Comparison of ENCODE assay signal across 34 cellular contexts in genomic region chr1:2402420-2402819, GRCh38. TPM values are rescaled to one million over a fixed set of nuclear protein-coding genes. Genes with fewer than 3 reads are reported as not detected.
DNase-seq lines count a peak whose midpoint lies in the region; ATAC-seq, FAIRE-seq and TF ChIP-seq lines count a peak whose summit lies in the region.
"Had no signal": no experiment of that assay in that cellular context is flagged by ENCODE, and none has a peak within 500 bp of the region (broad histone marks: within the 10 kb centered on the region; RNA-seq: fewer than 3 reads in every experiment).

No MANE protein-coding gene starts in this region.

- H2AFZ ChIP-seq in IMR-90 (replicated peaks; ENCODE audit: low read length, poor library complexity) (no peak overlapping the region), mesenchymal stem cell (ENCODE audit: low read depth, low read length) (no peak overlapping the region)

- H3K9me3 Mint-ChIP-seq in activated T-helper 1 cell treated with anti-CD3 and anti-CD28 coated beads, Interleukin-12 subunit alpha, Interleukin-12 subunit beta, Interleukin-2, Interleukin-4 antibody, amounts not matched to agents 30 ng/mL and 10 ng/mL and 1 ng/mL, durations not matched to agents 14 hours and 24 hours and 36 hours: no peaks in the 10 kb centered on the region
- H3K9me3 Mint-ChIP-seq: CD4-positive, alpha-beta T cell; dendritic cell treated with granulocyte-macrophage colony-stimulating factor and Interleukin-4, amounts not matched to agents 40 ng/mL and 50 ng/mL, for 4 days had no signal

- H3K27ac ChIP-seq in IMR-90 (ENCODE audit: insufficient read depth, low read length) (no peak overlapping the region), mesenchymal stem cell (ENCODE audit: low read length, poor library complexity, severe bottlenecking) (no peak overlapping the region)
- H3K27ac ChIP-seq: esophagus squamous epithelium, foreskin keratinocyte, heart right ventricle, tibial artery had no signal

- H2BK5ac ChIP-seq in IMR-90 (ENCODE audit: low read depth, low read length, poor library complexity, severe bottlenecking) (no peak overlapping the region), mesenchymal stem cell (ENCODE audit: low read depth, low read length, poor library complexity, severe bottlenecking) (no peak overlapping the region)

- peaks cover 44% of the 10 kb centered on the region for H3K36me3 Mint-ChIP-seq in activated T-helper 1 cell treated with anti-CD3 and anti-CD28 coated beads, Interleukin-12 subunit alpha, Interleukin-12 subunit beta, Interleukin-2, Interleukin-4 antibody, amounts not matched to agents 30 ng/mL and 10 ng/mL and 1 ng/mL, durations not matched to agents 14 hours and 24 hours and 36 hours (ENCODE audit: low read depth)

- ATAC-seq in Right ventricle myocardium superior (ENCODE audit: poor library complexity) (peak; percentile 4), Right ventricle myocardium inferior (no peak), IMR-90 (ENCODE audit: low read depth) (no peak), GM18861 (IDR thresholded peaks at IDR 0.05; ENCODE audit: unreplicated experiment) (no peak)
- ATAC-seq: foreskin keratinocyte, heart right ventricle, PC-3, sciatic nerve had no signal

- TF ChIP-seq POLR2A in IMR-90 (IDR thresholded peaks at IDR 0.05; ENCODE audit: low read depth, low read length): no peak

- no peak overlapping the region for H3K56ac ChIP-seq in IMR-90 (ENCODE audit: extremely low read depth, insufficient read depth, low read length)

- BruUV-seq in IMR-90 (replicated peaks; lab: Mats Ljungman, UMichigan): no TSS peak

- in situ Hi-C loops in IMR-90 (cut with MboI; ENCODE audit: low sequenced_read_pairs): loop anchor here (25.0 kb wide), 1 partner anchor 910 kb away; no protein-coding TSS in a partner anchor

- H4K5ac ChIP-seq in IMR-90 (ENCODE audit: low read depth, low read length): no peak overlapping the region

- no peak for FAIRE-seq in D721Med (lab: Jason Lieb, UNC)
- FAIRE-seq: endometrium, GM18507, H54, keratinocyte had no signal

- H3K9ac ChIP-seq in IMR-90 (ENCODE audit: low read depth, low read length): no peak overlapping the region
- no peak overlapping the region for H3K9ac ChIP-seq in mesenchymal stem cell (ENCODE audit: low read length)

- no peak overlapping the region for H3K18ac ChIP-seq in IMR-90 (ENCODE audit: low read depth, low read length)
- no peak overlapping the region for H3K18ac ChIP-seq in mesenchymal stem cell (ENCODE audit: low read depth in 1 of 2, low read length in 2 of 2)

- TF ChIP-seq CTCF in IMR-90 (conservative IDR thresholded peaks at IDR 0.05; ENCODE audit: low read depth, low read length) (no peak), D721Med (IDR thresholded peaks at IDR 0.05; ENCODE audit: insufficient read depth, missing control alignments) (no peak)

- no peak overlapping the region for H2BK12ac ChIP-seq in mesenchymal stem cell (ENCODE audit: low read length in 2 of 2)

- no peaks in the 10 kb centered on the region for H3K9me1 ChIP-seq in IMR-90 (ENCODE audit: insufficient read depth, low read length)

- H3K9me3 ChIP-seq in IMR-90 (ENCODE audit: control insufficient read depth, insufficient read depth, low read length) (no peaks in the 10 kb centered on the region), mesenchymal stem cell (ENCODE audit: control insufficient read depth, low read length) (no peaks in the 10 kb centered on the region)
- H3K9me3 ChIP-seq: esophagus squamous epithelium, heart right ventricle, tibial artery had no signal

- DNase-seq in Right ventricle myocardium superior (no peak), Right ventricle myocardium inferior (ENCODE audit: missing footprints) (no peak), IMR-90 (no peak), mesenchymal stem cell (no peak), DMS53 treated with DMSO at 0.1 percent for 48 hours (lab: John Stamatoyannopoulos, UW; ENCODE audit: unreplicated experiment) (no peak), D721Med (ENCODE audit: insufficient read length, low spot score) (no peak)
- DNase-seq in activated T-helper 1 cell treated with anti-CD3 and anti-CD28 coated beads, Interleukin-12 subunit alpha, Interleukin-12 subunit beta, Interleukin-2, Interleukin-4 antibody, amounts not matched to agents 30 ng/mL and 10 ng/mL and 1 ng/mL, durations not matched to agents 14 hours and 24 hours and 36 hours (ENCODE audit: low spot score): no peak
- DNase-seq: activated CD4-positive, alpha-beta T cell treated with anti-CD3 and anti-CD28 coated beads, Interleukin-2, amount 50 U/mL, for 4 hours; activated CD4-positive, CD25-positive, alpha-beta regulatory T cell; activated effector memory CD4-positive, alpha-beta T cell treated with Interleukin-2 at 50 U/mL for 16 hours; CD4-positive, alpha-beta T cell; central memory CD4-positive, alpha-beta T cell; esophagus squamous epithelium; foreskin keratinocyte; Karpas-422; NCI-H1436; NCI-H2081; NCI-H2227 treated with DMSO at 0.1 percent for 48 hours; NCI-H526; NK-92 treated with Interleukin-12 subunit alpha and Interleukin-12 subunit beta, amount 100 ng/mL, for 24 hours; PC-3; SIG-M5; stimulated activated CD8-positive, alpha-beta memory T cell treated with anti-CD3 and anti-CD28 coated beads, Interleukin-4, amount 100 ng/mL, for 48 hours; SW 1271; T-helper 9 cell; tibial artery had no signal

- peaks cover 5% of the 10 kb centered on the region for H3K4me1 Mint-ChIP-seq in activated T-helper 1 cell treated with anti-CD3 and anti-CD28 coated beads, Interleukin-12 subunit alpha, Interleukin-12 subunit beta, Interleukin-2, Interleukin-4 antibody, amounts not matched to agents 30 ng/mL and 10 ng/mL and 1 ng/mL, durations not matched to agents 14 hours and 24 hours and 36 hours (ENCODE audit: low read depth)

- H3K4me3 Mint-ChIP-seq in activated T-helper 1 cell treated with anti-CD3 and anti-CD28 coated beads, Interleukin-12 subunit alpha, Interleukin-12 subunit beta, Interleukin-2, Interleukin-4 antibody, amounts not matched to agents 30 ng/mL and 10 ng/mL and 1 ng/mL, durations not matched to agents 14 hours and 24 hours and 36 hours: no peak overlapping the region
- H3K4me3 Mint-ChIP-seq: CD4-positive, alpha-beta T cell; dendritic cell treated with granulocyte-macrophage colony-stimulating factor and Interleukin-4, amounts not matched to agents 40 ng/mL and 50 ng/mL, for 4 days had no signal

- H2BK120ac ChIP-seq in IMR-90 (ENCODE audit: low read depth, low read length): no peak overlapping the region
- H2BK120ac ChIP-seq in mesenchymal stem cell (ENCODE audit: low read depth, low read length): no peak overlapping the region

- H3K27ac Mint-ChIP-seq in activated T-helper 1 cell treated with anti-CD3 and anti-CD28 coated beads, Interleukin-12 subunit alpha, Interleukin-12 subunit beta, Interleukin-2, Interleukin-4 antibody, amounts not matched to agents 30 ng/mL and 10 ng/mL and 1 ng/mL, durations not matched to agents 14 hours and 24 hours and 36 hours: peak overlapping the region; percentile 29
- H3K27ac Mint-ChIP-seq: dendritic cell treated with granulocyte-macrophage colony-stimulating factor and Interleukin-4, amounts not matched to agents 40 ng/mL and 50 ng/mL, for 4 days had no signal

- H4K8ac ChIP-seq in IMR-90 (ENCODE audit: low read depth in 2 of 2, low read length in 2 of 2): no peak overlapping the region
- H4K8ac ChIP-seq in mesenchymal stem cell (ENCODE audit: low read length): no peak overlapping the region

- H3K4me2 ChIP-seq in IMR-90 (ENCODE audit: low read depth, low read length) (no peak overlapping the region), mesenchymal stem cell (ENCODE audit: low read length, poor library complexity, severe bottlenecking) (no peak overlapping the region)

- POLR2A ChIA-PET in IMR-90 (lab: Charles Lee; ENCODE audit: unreplicated experiment): no interaction called here

- H2BK20ac ChIP-seq in IMR-90 (ENCODE audit: low read depth, low read length): no peak overlapping the region

- H3K4me3 ChIP-seq in IMR-90 (ENCODE audit: insufficient read depth, low read depth, low read length) (no peak overlapping the region), mesenchymal stem cell (ENCODE audit: insufficient read depth in 1 of 2, low read depth in 1 of 2, low read length in 2 of 2) (no peak overlapping the region)
- H3K4me3 ChIP-seq: esophagus squamous epithelium, heart right ventricle, tibial artery had no signal

- H4K20me1 ChIP-seq in IMR-90 (ENCODE audit: insufficient read depth, low read length): peaks cover 42% of the 10 kb centered on the region

- H3K14ac ChIP-seq in IMR-90 (replicated peaks; ENCODE audit: low read depth, low read length) (no peak overlapping the region), mesenchymal stem cell (ENCODE audit: low read length in 2 of 2) (no peak overlapping the region)

- peaks cover 8% of the 10 kb centered on the region for H3K4me1 ChIP-seq in IMR-90 (ENCODE audit: control insufficient read depth, insufficient read depth, low read length)
- H3K4me1 ChIP-seq in mesenchymal stem cell (ENCODE audit: control insufficient read depth, insufficient read depth, low read depth, low read length): peaks cover 22% of the 10 kb centered on the region
- H3K4me1 ChIP-seq: foreskin keratinocyte, heart right ventricle, tibial artery had no signal

- H3K27me3 Mint-ChIP-seq in activated T-helper 1 cell treated with anti-CD3 and anti-CD28 coated beads, Interleukin-12 subunit alpha, Interleukin-12 subunit beta, Interleukin-2, Interleukin-4 antibody, amounts not matched to agents 30 ng/mL and 10 ng/mL and 1 ng/mL, durations not matched to agents 14 hours and 24 hours and 36 hours (ENCODE audit: insufficient read depth): no peaks in the 10 kb centered on the region
- H3K27me3 Mint-ChIP-seq: CD4-positive, alpha-beta T cell; dendritic cell treated with granulocyte-macrophage colony-stimulating factor and Interleukin-4, amounts not matched to agents 40 ng/mL and 50 ng/mL, for 4 days had no signal

- TF ChIP-seq RAD21 in IMR-90 (IDR thresholded peaks at IDR 0.05; ENCODE audit: low read length): no peak

- H3K27me3 ChIP-seq in IMR-90 (ENCODE audit: control insufficient read depth, insufficient read depth, low read length) (no peaks in the 10 kb centered on the region), mesenchymal stem cell (ENCODE audit: control insufficient read depth in 1 of 2, insufficient read depth in 1 of 2, low read length in 2 of 2) (no peaks in the 10 kb centered on the region)
- H3K27me3 ChIP-seq: esophagus squamous epithelium, foreskin keratinocyte, heart right ventricle, tibial artery had no signal

- intact Hi-C loops in Right ventricle myocardium superior (cut with DNase I) (no loop called here), Right ventricle myocardium inferior (cut with DNase I) (no loop called here), IMR-90 (cut with micrococcal nuclease) (no loop called here)
- intact Hi-C loops in activated T-helper 1 cell treated with anti-CD3 and anti-CD28 coated beads, Interleukin-12 subunit alpha, Interleukin-12 subunit beta, Interleukin-2, Interleukin-4 antibody, amounts not matched to agents 30 ng/mL and 10 ng/mL and 1 ng/mL, durations not matched to agents 14 hours and 24 hours and 36 hours (cut with micrococcal nuclease): no loop called here

- H4K91ac ChIP-seq in IMR-90 (ENCODE audit: insufficient read depth, low read depth, low read length) (no peak overlapping the region), mesenchymal stem cell (ENCODE audit: low read length) (no peak overlapping the region)

- H3K79me1 ChIP-seq in IMR-90 (ENCODE audit: low read depth in 1 of 2, low read length in 2 of 2): peaks cover 21 to 62% of the 10 kb centered on the region in 2 experiments
- peaks cover 24% of the 10 kb centered on the region for H3K79me1 ChIP-seq in mesenchymal stem cell (replicated peaks; ENCODE audit: low read length, poor library complexity, severe bottlenecking)

- H3K36me3 ChIP-seq in IMR-90 (ENCODE audit: control insufficient read depth, insufficient read depth, low read length) (peaks cover 87% of the 10 kb centered on the region), mesenchymal stem cell (ENCODE audit: control insufficient read depth in 1 of 2, insufficient read depth in 2 of 2, low read depth in 1 of 2, low read length in 2 of 2) (peaks cover 92 to 95% of the 10 kb centered on the region in 2 experiments)

- H2AK5ac ChIP-seq in IMR-90 (ENCODE audit: low read depth, low read length) (no peak overlapping the region), mesenchymal stem cell (ENCODE audit: low read length, severe bottlenecking) (no peak overlapping the region)

- H2BK15ac ChIP-seq in IMR-90 (ENCODE audit: low read depth, low read length) (no peak overlapping the region), mesenchymal stem cell (ENCODE audit: low read depth, poor library complexity, severe bottlenecking) (peak overlapping the region; percentile 60)

- peak overlapping the region; percentile 17 for H2AK9ac ChIP-seq in IMR-90 (replicated peaks; ENCODE audit: low read depth, low read length, poor library complexity)

- H3K23ac ChIP-seq in IMR-90 (ENCODE audit: low read depth, low read length): no peak overlapping the region
- no peak overlapping the region for H3K23ac ChIP-seq in mesenchymal stem cell (ENCODE audit: low read length in 2 of 2)

- H3K4ac ChIP-seq in IMR-90 (ENCODE audit: low read depth, low read length) (no peak overlapping the region), mesenchymal stem cell (ENCODE audit: low read depth in 1 of 2, low read length in 2 of 2) (no peak overlapping the region)

- CTCF ChIA-PET in IMR-90 (lab: Yijun Ruan, JAX): no interaction called here

- dilution Hi-C loops in IMR-90 (cut with HindIII; ENCODE audit: low sequenced_read_pairs, unreplicated experiment): no loop called here

- 96% methylated on average over 13 of the region's 23 CpGs; no CpG with 5 or more reads in 1 of the 2 experiments for WGBS in IMR-90 (ENCODE audit: extremely low coverage in 2 of 2, insufficient read length in 1 of 2), 2 experiments
- 98% methylated on average over 19 of the region's 23 CpGs for WGBS in mesenchymal stem cell

RNA-seq across cellular contexts. Expression of gene PEX10, which starts 9.9 kb away (rescaled TPM):
- 15.2 TPM for total RNA-seq in Right ventricle myocardium superior
- 14.5 TPM for total RNA-seq in Right ventricle myocardium inferior
- 18.9 and 19.7 TPM in 2 replicates for total RNA-seq in IMR-90 (2012; rRNA removed)
- 16.9 and 19.4 TPM in 2 replicates for polyA plus RNA-seq in IMR-90 (2012; rRNA removed)
- 16.4 and 25.8 TPM in 2 replicates for polyA plus RNA-seq in IMR-90 (2012; cell fraction: cytosol; rRNA removed)
- 21.3 and 37.5 TPM in 2 replicates for polyA plus RNA-seq in IMR-90 (2012; cell fraction: nucleus; rRNA removed; ENCODE audit: low replicate concordance)
- total RNA-seq in activated T-helper 1 cell treated with anti-CD3 and anti-CD28 coated beads, Interleukin-12 subunit alpha, Interleukin-12 subunit beta, Interleukin-2, Interleukin-4 antibody, amounts not matched to agents 30 ng/mL and 10 ng/mL and 1 ng/mL, durations not matched to agents 14 hours and 24 hours and 36 hours: 22.4 and 24.0 TPM in 2 replicates
- 10.6 TPM for polyA plus RNA-seq in mesenchymal stem cell (2013, experiment 1 of 2)
- polyA plus RNA-seq in mesenchymal stem cell (2013, experiment 2 of 2): 10.8 TPM

RNA-seq across cellular contexts. Expression of gene RER1, which starts 10.8 kb away (rescaled TPM):
- total RNA-seq in Right ventricle myocardium superior (81.8 TPM), Right ventricle myocardium inferior (85.8 TPM), IMR-90 (2012; rRNA removed) (47.1 and 51.7 TPM in 2 replicates)
- polyA plus RNA-seq in IMR-90 (2012; rRNA removed): 232 and 240 TPM in 2 replicates
- polyA plus RNA-seq in IMR-90 (2012; cell fraction: cytosol; rRNA removed): 56.5 and 249 TPM in 2 replicates
- polyA plus RNA-seq in IMR-90 (2012; cell fraction: nucleus; rRNA removed; ENCODE audit: low replicate concordance): 139 and 335 TPM in 2 replicates
- 161 and 177 TPM in 2 replicates for total RNA-seq in activated T-helper 1 cell treated with anti-CD3 and anti-CD28 coated beads, Interleukin-12 subunit alpha, Interleukin-12 subunit beta, Interleukin-2, Interleukin-4 antibody, amounts not matched to agents 30 ng/mL and 10 ng/mL and 1 ng/mL, durations not matched to agents 14 hours and 24 hours and 36 hours
- 163 TPM for polyA plus RNA-seq in mesenchymal stem cell (2013, experiment 1 of 2)
- polyA plus RNA-seq in mesenchymal stem cell (2013, experiment 2 of 2): 180 TPM

RNA-seq across cellular contexts. Expression of gene MORN1, which starts 11.1 kb away (rescaled TPM):
- 5.0 TPM for total RNA-seq in Right ventricle myocardium superior
- 4.9 TPM for total RNA-seq in Right ventricle myocardium inferior
- total RNA-seq in IMR-90 (2012; rRNA removed): 3.0 and 3.6 TPM in 2 replicates
- polyA plus RNA-seq in IMR-90 (2012; rRNA removed): 3.5 and 4.2 TPM in 2 replicates
- 2.4 and 3.1 TPM in 2 replicates for polyA plus RNA-seq in IMR-90 (2012; cell fraction: cytosol; rRNA removed)
- polyA plus RNA-seq in IMR-90 (2012; cell fraction: nucleus; rRNA removed; ENCODE audit: low replicate concordance): 12.6 and 13.7 TPM in 2 replicates
- total RNA-seq in activated T-helper 1 cell treated with anti-CD3 and anti-CD28 coated beads, Interleukin-12 subunit alpha, Interleukin-12 subunit beta, Interleukin-2, Interleukin-4 antibody, amounts not matched to agents 30 ng/mL and 10 ng/mL and 1 ng/mL, durations not matched to agents 14 hours and 24 hours and 36 hours: 8.4 and 8.6 TPM in 2 replicates
- polyA plus RNA-seq in mesenchymal stem cell (2013, experiment 1 of 2): 1.8 TPM
- polyA plus RNA-seq in mesenchymal stem cell (2013, experiment 2 of 2): 1.7 TPM
